8 cellular contexts compared by ENCODE assay signal in the genomic region with DNA sequence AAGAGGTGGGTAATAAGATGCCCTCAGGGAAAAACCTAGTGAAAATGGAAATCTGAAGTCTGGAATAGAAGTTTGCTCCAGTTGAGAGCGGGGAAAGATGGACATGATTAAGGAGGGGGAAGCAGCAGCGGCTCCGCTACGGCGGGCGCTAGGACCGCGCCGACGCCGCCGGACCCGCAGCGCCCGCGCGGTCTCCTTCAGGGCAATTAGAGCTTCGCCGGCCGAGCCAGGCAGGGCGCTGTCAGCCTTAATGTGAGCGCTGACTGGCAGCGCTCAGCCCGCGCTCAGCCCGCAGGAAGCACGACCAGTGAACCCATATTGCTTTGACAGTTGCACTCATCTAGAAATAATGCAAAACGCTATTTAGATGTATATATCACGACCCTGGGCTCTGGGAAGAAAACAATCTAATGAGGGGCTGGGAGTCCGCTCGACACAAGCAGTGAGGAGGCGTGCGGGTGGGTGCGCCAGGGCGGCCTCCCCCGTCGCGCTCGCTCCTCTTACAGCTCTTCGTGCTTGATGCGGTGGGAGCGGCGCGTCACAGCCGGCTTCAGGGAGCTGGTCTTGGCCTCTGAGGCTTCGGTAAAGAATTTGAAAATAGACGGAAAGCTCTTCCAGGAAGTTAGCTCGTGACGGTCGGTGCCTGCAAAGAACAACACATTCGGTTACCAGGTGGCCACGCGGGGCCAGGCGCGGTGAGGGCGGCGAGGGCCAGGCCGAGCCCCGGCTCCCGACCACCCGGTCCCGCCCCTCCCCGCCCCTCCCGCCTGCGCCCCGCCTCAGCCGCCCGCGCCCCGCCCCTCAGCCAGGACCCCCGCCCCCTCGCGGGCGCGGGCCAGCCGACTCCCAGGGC. TPM values are rescaled to one million over a fixed set of nuclear protein-coding genes. Genes with fewer than 3 reads are reported as not detected.
DNase-seq lines count a peak whose midpoint lies in the region; ATAC-seq, FAIRE-seq and TF ChIP-seq lines count a peak whose summit lies in the region.

No MANE protein-coding gene starts in this region.

- H3K9ac ChIP-seq in skeletal muscle satellite cell (ENCODE audit: low read depth, low read length) = peak overlapping the region; percentile 84

- H3K4me2 ChIP-seq in skeletal muscle satellite cell (ENCODE audit: low read length) = peak overlapping the region; percentile 100

- H3K4me3 ChIP-seq in breast epithelium = peak overlapping the region; percentile 48 to 88 (median 61)
- peak overlapping the region; percentile 86 for H3K4me3 ChIP-seq in skeletal muscle satellite cell (ENCODE audit: low read length)

- no peaks in the 10 kb centered on the region for H3K36me3 Mint-ChIP-seq in T-helper 2 cell treated with Interferon-gamma antibody and Interleukin-4, amounts not matched to agents 5 μg/mL and 100 μg/mL, for 36 hours (ENCODE audit: low read depth)

- peaks cover 7% of the 10 kb centered on the region for H3K4me1 Mint-ChIP-seq in T-helper 2 cell treated with Interferon-gamma antibody and Interleukin-4, amounts not matched to agents 5 μg/mL and 100 μg/mL, for 36 hours (ENCODE audit: low read depth)

- H3K36me3 ChIP-seq in breast epithelium (no peaks in the 10 kb centered on the region), skeletal muscle satellite cell (ENCODE audit: insufficient read depth, low read length) (no peaks in the 10 kb centered on the region)

- H3K27ac Mint-ChIP-seq in T-helper 2 cell treated with Interferon-gamma antibody and Interleukin-4, amounts not matched to agents 5 μg/mL and 100 μg/mL, for 36 hours = peak overlapping the region; percentile 50

- TF ChIP-seq POLR2A in breast epithelium (IDR thresholded peaks at IDR 0.05) = no peak

- no peaks in the 10 kb centered on the region for H3K9me3 Mint-ChIP-seq in T-helper 2 cell treated with Interferon-gamma antibody and Interleukin-4, amounts not matched to agents 5 μg/mL and 100 μg/mL, for 36 hours

- no peaks in the 10 kb centered on the region for H3K27me3 ChIP-seq in breast epithelium
- no peaks in the 10 kb centered on the region for H3K27me3 ChIP-seq in skeletal muscle satellite cell (ENCODE audit: control insufficient read depth, insufficient read depth, low read length)

- H3K9me3 ChIP-seq in breast epithelium (no peaks in the 10 kb centered on the region), skeletal muscle satellite cell (replicated peaks; ENCODE audit: low read length) (no peaks in the 10 kb centered on the region)

- peak overlapping the region; percentile 93 for H3K4me3 Mint-ChIP-seq in T-helper 2 cell treated with Interferon-gamma antibody and Interleukin-4, amounts not matched to agents 5 μg/mL and 100 μg/mL, for 36 hours

- peak; percentile 98 for ATAC-seq in HG02943 (IDR thresholded peaks at IDR 0.05; ENCODE audit: low read depth, unreplicated experiment)

- no peak for TF ChIP-seq CTCF in breast epithelium (IDR thresholded peaks at IDR 0.05)

- H3K27me3 Mint-ChIP-seq in T-helper 2 cell treated with Interferon-gamma antibody and Interleukin-4, amounts not matched to agents 5 μg/mL and 100 μg/mL, for 36 hours (ENCODE audit: low read depth) = peaks cover 61% of the 10 kb centered on the region

- FAIRE-seq in GM18507 (lab: Jason Lieb, UNC) = peak; percentile 84

- intact Hi-C loops in breast epithelium (cut with DNase I; ENCODE audit: low total_unique reads) = no loop called here

- H3K27ac ChIP-seq in breast epithelium = peak overlapping the region; percentile 75 to 91

- DNase-seq in A172 (ENCODE audit: low spot score) = peak; percentile 52
- DNase-seq in GM18507 (ENCODE audit: extremely low spot score, insufficient read length, low read depth) = peak; percentile 48
- DNase-seq in NCI-H146 treated with DMSO at 0.1 percent for 48 hours (lab: John Stamatoyannopoulos, UW; ENCODE audit: unreplicated experiment) = peak; percentile 63
- peak; percentile 42 for DNase-seq in T-helper 2 cell treated with Interferon-gamma antibody and Interleukin-4, amounts not matched to agents 5 μg/mL and 100 μg/mL, for 36 hours (ENCODE audit: low spot score)
- DNase-seq in breast epithelium (ENCODE audit: low spot score in 2 of 2) = no peak
- DNase-seq in iPS-NIHi11 (ENCODE audit: low spot score) = peak; percentile 82

- H3K4me1 ChIP-seq in breast epithelium (no peaks in the 10 kb centered on the region), skeletal muscle satellite cell (ENCODE audit: control insufficient read depth, insufficient read depth, low read length) (peaks cover 17% of the 10 kb centered on the region)

RNA-seq across cellular contexts. Expression of gene NR2F1, which starts 37.7 kb away (rescaled TPM):
- 6.9 and 10.0 TPM in 2 replicates for total RNA-seq in A172 (2014; rRNA removed; shearing (Covaris generic))
- total RNA-seq in breast epithelium = 10 to 100 TPM in 2 of 3 donors, 1 to 10 TPM in 1; 4.6 to 63.6 (median 59.1) TPM
- total RNA-seq in skeletal muscle satellite cell (2012; rRNA removed) = 15.7 and 19.5 TPM in 2 replicates

RNA-seq across cellular contexts. Expression of gene NR2F1-AS1, which starts 39.7 kb away (rescaled TPM):
- 9.8 and 24.4 TPM in 2 replicates for total RNA-seq in A172 (2014; rRNA removed; shearing (Covaris generic))
- total RNA-seq in breast epithelium = 10 to 100 TPM in 2 of 3 donors, 1 to 10 TPM in 1; 7.0 to 17.4 (median 15.2) TPM
- 11.6 and 18.8 TPM in 2 replicates for total RNA-seq in skeletal muscle satellite cell (2012; rRNA removed)

Comparison
In these comparisons a context has a peak if more than half of its experiments do, and no peak if none do; other contexts are left out.
1. DNase-seq: peak in A172 (single experiment), GM18507 (single experiment), NCI-H146 treated with DMSO at 0.1 percent for 48 hours (single experiment), T-helper 2 cell treated with Interferon-gamma antibody and Interleukin-4, amounts not matched to agents 5 μg/mL and 100 μg/mL, for 36 hours (single experiment) and iPS-NIHi11 (single experiment); none in breast epithelium (0 of 2).